9 cellular contexts compared by ENCODE assay signal in the genomic region with DNA sequence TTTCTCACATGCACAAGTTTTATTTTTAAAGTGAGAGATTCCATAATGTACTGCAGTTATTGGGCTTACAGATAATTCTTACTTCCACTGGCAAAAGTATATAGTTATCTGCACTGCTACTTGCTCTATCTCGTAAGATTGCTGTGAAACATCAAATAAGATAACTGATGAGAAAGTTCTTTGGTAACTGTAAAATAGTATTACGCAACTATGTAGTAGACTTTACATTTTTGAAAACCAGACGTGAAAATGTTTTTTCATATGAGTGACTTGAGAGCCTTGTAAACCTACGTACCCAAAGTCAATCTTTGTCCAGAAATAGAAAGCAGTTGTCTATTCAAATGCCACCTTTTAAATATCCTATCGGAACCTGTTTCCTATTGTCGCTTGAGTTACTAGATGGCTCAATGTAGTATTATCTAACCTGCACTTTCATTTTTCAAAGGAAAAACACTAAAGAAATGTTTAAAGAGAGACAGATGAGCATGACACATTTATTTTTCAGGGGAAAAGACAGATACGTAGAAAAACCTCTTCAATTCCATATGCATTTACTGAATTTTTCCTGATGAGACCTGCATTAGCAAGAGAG.
DNase-seq lines count a peak whose midpoint lies in the region; ATAC-seq and TF ChIP-seq lines count a peak whose summit lies in the region.
"Had no signal": no experiment of that assay in that cellular context is flagged by ENCODE, and none has a peak within 500 bp of the region (broad histone marks: within the 10 kb centered on the region; RNA-seq: fewer than 3 reads in every experiment).

No MANE protein-coding gene starts in this region.

- in situ Hi-C loops in astrocyte of the cerebellum (cut with HindIII; ENCODE audit: low sequenced_read_pairs): no loop called here

- DNase-seq in AG04449 (ENCODE audit: low read depth, low spot score) (no peak), HL-60 (ENCODE audit: low read depth in 1 of 2, low spot score in 1 of 2) (peak in 1 of 2 experiments; percentile 13), astrocyte of the cerebellum (ENCODE audit: low read depth) (no peak), NCI-H2171 (lab: John Stamatoyannopoulos, UW) (no peak), NCI-H2227 (lab: John Stamatoyannopoulos, UW; ENCODE audit: unreplicated experiment) (no peak)
- DNase-seq in activated CD4-positive, CD25-positive, alpha-beta regulatory T cell treated with anti-CD3 and anti-CD28 coated beads, Interleukin-2, amount 50 U/mL, for 72 hours: no peak
- DNase-seq: NCI-H69 had no signal

- TF ChIP-seq CTCF in AG04449 (IDR thresholded peaks at IDR 0.05; ENCODE audit: insufficient read depth, low read length, missing control alignments) (no peak), HL-60 (IDR thresholded peaks at IDR 0.05; ENCODE audit: insufficient read depth, low read length) (no peak), astrocyte of the cerebellum (IDR thresholded peaks at IDR 0.05; ENCODE audit: low read depth, low read length, missing control alignments) (no peak)

- H3K27me3 ChIP-seq in HL-60 (ENCODE audit: insufficient read depth, poor library complexity, severe bottlenecking): no peaks in the 10 kb centered on the region
- no peaks in the 10 kb centered on the region for H3K27me3 ChIP-seq in mucosa of stomach (ENCODE audit: control insufficient read depth, insufficient read depth, low read length)

- POLR2A ChIA-PET in AG04449 (lab: Yijun Ruan, JAX): no interaction called here

- no peaks in the 10 kb centered on the region for H3K9me3 ChIP-seq in mucosa of stomach (ENCODE audit: control insufficient read depth, low read length)

- peaks cover 16% of the 10 kb centered on the region for H3K4me1 ChIP-seq in mucosa of stomach (ENCODE audit: control insufficient read depth, insufficient read depth, low read length)

- H3K4me3 ChIP-seq in AG04449 (ENCODE audit: low read depth, low read length) (peak overlapping the region; percentile 84), HL-60 (replicated peaks; ENCODE audit: insufficient read depth, low read length) (peak overlapping the region; percentile 72), astrocyte of the cerebellum (ENCODE audit: low read depth, low read length) (peak overlapping the region; percentile 95), mucosa of stomach (ENCODE audit: low read length) (peak overlapping the region; percentile 14)

- H3K9ac ChIP-seq in mucosa of stomach (ENCODE audit: low read length): peak overlapping the region; percentile 4

- no peaks in the 10 kb centered on the region for H3K36me3 ChIP-seq in mucosa of stomach (ENCODE audit: control insufficient read depth, insufficient read depth, low read length)

- CTCF ChIA-PET in AG04449 (lab: Yijun Ruan, JAX): no interaction called here

- H3K27ac ChIP-seq in HL-60 (replicated peaks): peak overlapping the region; percentile 99

- ATAC-seq in GM18519 (IDR thresholded peaks at IDR 0.05; ENCODE audit: low FRiP score, unreplicated experiment): no peak

Comparison
In these comparisons a context has a peak if more than half of its experiments do, and no peak if none do; other contexts are left out.
1. H3K4me3 ChIP-seq: peak in every context shown above with its lines; median percentile 95 in astrocyte of the cerebellum; 84 in AG04449; 72 in HL-60; 14 in mucosa of stomach.